Comparison of ENCODE assay signal across 1 cellular context in the genomic region with DNA sequence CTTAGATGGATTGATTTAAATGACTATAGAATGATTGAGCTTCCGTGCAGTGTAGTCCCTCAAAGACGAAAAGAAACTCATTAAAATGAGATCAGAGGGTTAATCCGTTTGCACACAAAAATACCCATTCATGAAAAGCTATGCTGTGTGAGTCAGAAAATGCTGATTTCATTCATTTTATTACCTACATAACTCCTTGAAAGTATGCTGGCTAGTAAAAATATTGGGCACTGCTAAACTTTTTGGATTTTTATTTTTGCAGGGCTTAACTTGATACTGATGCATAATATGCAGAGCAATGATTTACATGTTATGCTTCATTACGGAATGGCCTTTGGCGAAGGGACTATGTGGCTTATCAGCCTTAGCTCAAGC.
TF ChIP-seq lines count a peak whose summit lies in the region.

No MANE protein-coding gene starts in this region.

TF ChIP-seq in HEK293, 187 proteins besides CTCF, POLR2A, EP300 and RAD21 (continued from another document and continues in another):
- TF ChIP-seq, protein P1, sequence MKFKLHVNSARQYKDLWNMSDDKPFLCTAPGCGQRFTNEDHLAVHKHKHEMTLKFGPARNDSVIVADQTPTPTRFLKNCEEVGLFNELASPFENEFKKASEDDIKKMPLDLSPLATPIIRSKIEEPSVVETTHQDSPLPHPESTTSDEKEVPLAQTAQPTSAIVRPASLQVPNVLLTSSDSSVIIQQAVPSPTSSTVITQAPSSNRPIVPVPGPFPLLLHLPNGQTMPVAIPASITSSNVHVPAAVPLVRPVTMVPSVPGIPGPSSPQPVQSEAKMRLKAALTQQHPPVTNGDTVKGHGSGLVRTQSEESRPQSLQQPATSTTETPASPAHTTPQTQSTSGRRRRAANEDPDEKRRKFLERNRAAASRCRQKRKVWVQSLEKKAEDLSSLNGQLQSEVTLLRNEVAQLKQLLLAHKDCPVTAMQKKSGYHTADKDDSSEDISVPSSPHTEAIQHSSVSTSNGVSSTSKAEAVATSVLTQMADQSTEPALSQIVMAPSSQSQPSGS (tag by site-specific recombination; IDR thresholded peaks at IDR 0.05; ENCODE audit: low read depth), result no peak
- TF ChIP-seq ZFP37 (tag by site-specific recombination; IDR thresholded peaks at IDR 0.05) (no peak), MYNN (tag by site-specific recombination; IDR thresholded peaks at IDR 0.05; ENCODE audit: borderline replicate concordance) (no peak), GLI2 (tag by site-specific recombination; IDR thresholded peaks at IDR 0.05; ENCODE audit: borderline replicate concordance, low read depth) (peak; percentile 86), KLF8 (tag by site-specific recombination; IDR thresholded peaks at IDR 0.05) (0 out of 2 replicates have a peak, but pooled peaks have one; percentile 18), KLF1 (tag by site-specific recombination; IDR thresholded peaks at IDR 0.05) (no peak), SP7 (tag by site-specific recombination; IDR thresholded peaks at IDR 0.05) (peak; percentile 74), ZNF335 (tag by site-specific recombination; conservative IDR thresholded peaks at IDR 0.05) (no peak), MEIS1 (CRISPR knock-in tag; IDR thresholded peaks at IDR 0.05; ENCODE audit: borderline replicate concordance) (no peak), ZNF24 (tag by site-specific recombination; IDR thresholded peaks at IDR 0.05) (0 out of 2 replicates have a peak, but pooled peaks have one; percentile 47), OVOL3 (tag by site-specific recombination; IDR thresholded peaks at IDR 0.05) (0 out of 2 replicates have a peak, but pooled peaks have one; percentile 38), ZNF184 (tag by site-specific recombination; IDR thresholded peaks at IDR 0.05) (peak; percentile 88), ZNF560 (tag by site-specific recombination; IDR thresholded peaks at IDR 0.05; ENCODE audit: borderline replicate concordance) (no peak), ZNF341 (tag by site-specific recombination; IDR thresholded peaks at IDR 0.05; ENCODE audit: low read depth) (no peak), ZNF660 (tag by site-specific recombination; IDR thresholded peaks at IDR 0.05) (peak; percentile 81), FEZF1 (tag by site-specific recombination; IDR thresholded peaks at IDR 0.05) (peak; percentile 66), ZBTB1 (tag by site-specific recombination; IDR thresholded peaks at IDR 0.05) (peak; percentile 93), ZNF677 (tag by site-specific recombination; IDR thresholded peaks at IDR 0.05) (no peak), ZEB2 (tag by site-specific recombination; IDR thresholded peaks at IDR 0.05) (peak; percentile 91), ZNF10 (tag by site-specific recombination; IDR thresholded peaks at IDR 0.05) (0 out of 2 replicates have a peak, but pooled peaks have one; percentile 47), ZNF843 (tag by site-specific recombination; IDR thresholded peaks at IDR 0.05) (peak; percentile 80), ZNF777 (tag by site-specific recombination; IDR thresholded peaks at IDR 0.05; ENCODE audit: borderline replicate concordance) (no peak), ZNF394 (tag by site-specific recombination; IDR thresholded peaks at IDR 0.05; ENCODE audit: borderline replicate concordance) (peak; percentile 35; the same call in 1 of the 2 replicates), RBAK (tag by site-specific recombination; IDR thresholded peaks at IDR 0.05) (no peak), ZNF664 (tag by site-specific recombination; IDR thresholded peaks at IDR 0.05) (peak; percentile 84), BCL11A (tag by site-specific recombination; IDR thresholded peaks at IDR 0.05; ENCODE audit: low read depth) (peak; percentile 71; the same call in 1 of the 2 replicates), ZNF501 (tag by site-specific recombination; IDR thresholded peaks at IDR 0.05) (0 out of 2 replicates have a peak, but pooled peaks have one; percentile 27), ZNF324 (tag by site-specific recombination; IDR thresholded peaks at IDR 0.05) (no peak), ZNF510 (tag by site-specific recombination; IDR thresholded peaks at IDR 0.05; ENCODE audit: insufficient replicate concordance) (no peak), ZNF211 (tag by site-specific recombination; IDR thresholded peaks at IDR 0.05; ENCODE audit: low read depth) (no peak), ZNF114 (tag by site-specific recombination; IDR thresholded peaks at IDR 0.05) (no peak), PRDM1 (tag by site-specific recombination; IDR thresholded peaks at IDR 0.05) (no peak), ZNF350 (tag by site-specific recombination; IDR thresholded peaks at IDR 0.05) (no peak), YY2 (tag by site-specific recombination; IDR thresholded peaks at IDR 0.05) (no peak), ZSCAN23 (tag by site-specific recombination; IDR thresholded peaks at IDR 0.05) (no peak), WT1 (tag by site-specific recombination; IDR thresholded peaks at IDR 0.05) (peak; percentile 77), ZXDB (tag by site-specific recombination; IDR thresholded peaks at IDR 0.05) (peak; percentile 59; the same call in 1 of the 2 replicates), ZNF571 (tag by site-specific recombination; IDR thresholded peaks at IDR 0.05) (no peak), ZNF138 (tag by site-specific recombination; IDR thresholded peaks at IDR 0.05; ENCODE audit: borderline replicate concordance) (no peak)
- TF ChIP-seq, protein P2, sequence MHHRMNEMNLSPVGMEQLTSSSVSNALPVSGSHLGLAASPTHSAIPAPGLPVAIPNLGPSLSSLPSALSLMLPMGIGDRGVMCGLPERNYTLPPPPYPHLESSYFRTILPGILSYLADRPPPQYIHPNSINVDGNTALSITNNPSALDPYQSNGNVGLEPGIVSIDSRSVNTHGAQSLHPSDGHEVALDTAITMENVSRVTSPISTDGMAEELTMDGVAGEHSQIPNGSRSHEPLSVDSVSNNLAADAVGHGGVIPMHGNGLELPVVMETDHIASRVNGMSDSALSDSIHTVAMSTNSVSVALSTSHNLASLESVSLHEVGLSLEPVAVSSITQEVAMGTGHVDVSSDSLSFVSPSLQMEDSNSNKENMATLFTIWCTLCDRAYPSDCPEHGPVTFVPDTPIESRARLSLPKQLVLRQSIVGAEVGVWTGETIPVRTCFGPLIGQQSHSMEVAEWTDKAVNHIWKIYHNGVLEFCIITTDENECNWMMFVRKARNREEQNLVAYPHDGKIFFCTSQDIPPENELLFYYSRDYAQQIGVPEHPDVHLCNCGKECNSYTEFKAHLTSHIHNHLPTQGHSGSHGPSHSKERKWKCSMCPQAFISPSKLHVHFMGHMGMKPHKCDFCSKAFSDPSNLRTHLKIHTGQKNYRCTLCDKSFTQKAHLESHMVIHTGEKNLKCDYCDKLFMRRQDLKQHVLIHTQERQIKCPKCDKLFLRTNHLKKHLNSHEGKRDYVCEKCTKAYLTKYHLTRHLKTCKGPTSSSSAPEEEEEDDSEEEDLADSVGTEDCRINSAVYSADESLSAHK (tag by site-specific recombination; IDR thresholded peaks at IDR 0.05), result peak; percentile 95
- TF ChIP-seq, protein P3, sequence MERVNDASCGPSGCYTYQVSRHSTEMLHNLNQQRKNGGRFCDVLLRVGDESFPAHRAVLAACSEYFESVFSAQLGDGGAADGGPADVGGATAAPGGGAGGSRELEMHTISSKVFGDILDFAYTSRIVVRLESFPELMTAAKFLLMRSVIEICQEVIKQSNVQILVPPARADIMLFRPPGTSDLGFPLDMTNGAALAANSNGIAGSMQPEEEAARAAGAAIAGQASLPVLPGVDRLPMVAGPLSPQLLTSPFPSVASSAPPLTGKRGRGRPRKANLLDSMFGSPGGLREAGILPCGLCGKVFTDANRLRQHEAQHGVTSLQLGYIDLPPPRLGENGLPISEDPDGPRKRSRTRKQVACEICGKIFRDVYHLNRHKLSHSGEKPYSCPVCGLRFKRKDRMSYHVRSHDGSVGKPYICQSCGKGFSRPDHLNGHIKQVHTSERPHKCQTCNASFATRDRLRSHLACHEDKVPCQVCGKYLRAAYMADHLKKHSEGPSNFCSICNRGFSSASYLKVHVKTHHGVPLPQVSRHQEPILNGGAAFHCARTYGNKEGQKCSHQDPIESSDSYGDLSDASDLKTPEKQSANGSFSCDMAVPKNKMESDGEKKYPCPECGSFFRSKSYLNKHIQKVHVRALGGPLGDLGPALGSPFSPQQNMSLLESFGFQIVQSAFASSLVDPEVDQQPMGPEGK (tag by site-specific recombination; IDR thresholded peaks at IDR 0.05), result peak; percentile 43; the same call in 1 of the 2 replicates
- TF ChIP-seq, protein P4, sequence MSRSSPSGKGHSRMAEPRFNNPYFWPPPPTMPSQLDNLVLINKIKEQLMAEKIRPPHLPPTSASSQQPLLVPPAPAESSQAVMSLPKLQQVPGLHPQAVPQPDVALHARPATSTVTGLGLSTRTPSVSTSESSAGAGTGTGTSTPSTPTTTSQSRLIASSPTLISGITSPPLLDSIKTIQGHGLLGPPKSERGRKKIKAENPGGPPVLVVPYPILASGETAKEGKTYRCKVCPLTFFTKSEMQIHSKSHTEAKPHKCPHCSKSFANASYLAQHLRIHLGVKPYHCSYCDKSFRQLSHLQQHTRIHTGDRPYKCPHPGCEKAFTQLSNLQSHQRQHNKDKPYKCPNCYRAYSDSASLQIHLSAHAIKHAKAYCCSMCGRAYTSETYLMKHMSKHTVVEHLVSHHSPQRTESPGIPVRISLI (tag by site-specific recombination; IDR thresholded peaks at IDR 0.05), result peak; percentile 56; the same call in 1 of the 2 replicates
- TF ChIP-seq, protein P5, sequence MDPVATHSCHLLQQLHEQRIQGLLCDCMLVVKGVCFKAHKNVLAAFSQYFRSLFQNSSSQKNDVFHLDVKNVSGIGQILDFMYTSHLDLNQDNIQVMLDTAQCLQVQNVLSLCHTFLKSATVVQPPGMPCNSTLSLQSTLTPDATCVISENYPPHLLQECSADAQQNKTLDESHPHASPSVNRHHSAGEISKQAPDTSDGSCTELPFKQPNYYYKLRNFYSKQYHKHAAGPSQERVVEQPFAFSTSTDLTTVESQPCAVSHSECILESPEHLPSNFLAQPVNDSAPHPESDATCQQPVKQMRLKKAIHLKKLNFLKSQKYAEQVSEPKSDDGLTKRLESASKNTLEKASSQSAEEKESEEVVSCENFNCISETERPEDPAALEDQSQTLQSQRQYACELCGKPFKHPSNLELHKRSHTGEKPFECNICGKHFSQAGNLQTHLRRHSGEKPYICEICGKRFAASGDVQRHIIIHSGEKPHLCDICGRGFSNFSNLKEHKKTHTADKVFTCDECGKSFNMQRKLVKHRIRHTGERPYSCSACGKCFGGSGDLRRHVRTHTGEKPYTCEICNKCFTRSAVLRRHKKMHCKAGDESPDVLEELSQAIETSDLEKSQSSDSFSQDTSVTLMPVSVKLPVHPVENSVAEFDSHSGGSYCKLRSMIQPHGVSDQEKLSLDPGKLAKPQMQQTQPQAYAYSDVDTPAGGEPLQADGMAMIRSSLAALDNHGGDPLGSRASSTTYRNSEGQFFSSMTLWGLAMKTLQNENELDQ (tag by site-specific recombination; IDR thresholded peaks at IDR 0.05; ENCODE audit: low read depth), result no peak
- TF ChIP-seq, protein P6, sequence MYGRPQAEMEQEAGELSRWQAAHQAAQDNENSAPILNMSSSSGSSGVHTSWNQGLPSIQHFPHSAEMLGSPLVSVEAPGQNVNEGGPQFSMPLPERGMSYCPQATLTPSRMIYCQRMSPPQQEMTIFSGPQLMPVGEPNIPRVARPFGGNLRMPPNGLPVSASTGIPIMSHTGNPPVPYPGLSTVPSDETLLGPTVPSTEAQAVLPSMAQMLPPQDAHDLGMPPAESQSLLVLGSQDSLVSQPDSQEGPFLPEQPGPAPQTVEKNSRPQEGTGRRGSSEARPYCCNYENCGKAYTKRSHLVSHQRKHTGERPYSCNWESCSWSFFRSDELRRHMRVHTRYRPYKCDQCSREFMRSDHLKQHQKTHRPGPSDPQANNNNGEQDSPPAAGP (tag by site-specific recombination; IDR thresholded peaks at IDR 0.05), result 0 out of 2 replicates have a peak, but pooled peaks have one; percentile 24
- TF ChIP-seq, protein P7, sequence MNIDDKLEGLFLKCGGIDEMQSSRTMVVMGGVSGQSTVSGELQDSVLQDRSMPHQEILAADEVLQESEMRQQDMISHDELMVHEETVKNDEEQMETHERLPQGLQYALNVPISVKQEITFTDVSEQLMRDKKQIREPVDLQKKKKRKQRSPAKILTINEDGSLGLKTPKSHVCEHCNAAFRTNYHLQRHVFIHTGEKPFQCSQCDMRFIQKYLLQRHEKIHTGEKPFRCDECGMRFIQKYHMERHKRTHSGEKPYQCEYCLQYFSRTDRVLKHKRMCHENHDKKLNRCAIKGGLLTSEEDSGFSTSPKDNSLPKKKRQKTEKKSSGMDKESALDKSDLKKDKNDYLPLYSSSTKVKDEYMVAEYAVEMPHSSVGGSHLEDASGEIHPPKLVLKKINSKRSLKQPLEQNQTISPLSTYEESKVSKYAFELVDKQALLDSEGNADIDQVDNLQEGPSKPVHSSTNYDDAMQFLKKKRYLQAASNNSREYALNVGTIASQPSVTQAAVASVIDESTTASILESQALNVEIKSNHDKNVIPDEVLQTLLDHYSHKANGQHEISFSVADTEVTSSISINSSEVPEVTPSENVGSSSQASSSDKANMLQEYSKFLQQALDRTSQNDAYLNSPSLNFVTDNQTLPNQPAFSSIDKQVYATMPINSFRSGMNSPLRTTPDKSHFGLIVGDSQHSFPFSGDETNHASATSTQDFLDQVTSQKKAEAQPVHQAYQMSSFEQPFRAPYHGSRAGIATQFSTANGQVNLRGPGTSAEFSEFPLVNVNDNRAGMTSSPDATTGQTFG (tag by site-specific recombination; IDR thresholded peaks at IDR 0.05; ENCODE audit: borderline replicate concordance), result no peak
- TF ChIP-seq, protein P8, sequence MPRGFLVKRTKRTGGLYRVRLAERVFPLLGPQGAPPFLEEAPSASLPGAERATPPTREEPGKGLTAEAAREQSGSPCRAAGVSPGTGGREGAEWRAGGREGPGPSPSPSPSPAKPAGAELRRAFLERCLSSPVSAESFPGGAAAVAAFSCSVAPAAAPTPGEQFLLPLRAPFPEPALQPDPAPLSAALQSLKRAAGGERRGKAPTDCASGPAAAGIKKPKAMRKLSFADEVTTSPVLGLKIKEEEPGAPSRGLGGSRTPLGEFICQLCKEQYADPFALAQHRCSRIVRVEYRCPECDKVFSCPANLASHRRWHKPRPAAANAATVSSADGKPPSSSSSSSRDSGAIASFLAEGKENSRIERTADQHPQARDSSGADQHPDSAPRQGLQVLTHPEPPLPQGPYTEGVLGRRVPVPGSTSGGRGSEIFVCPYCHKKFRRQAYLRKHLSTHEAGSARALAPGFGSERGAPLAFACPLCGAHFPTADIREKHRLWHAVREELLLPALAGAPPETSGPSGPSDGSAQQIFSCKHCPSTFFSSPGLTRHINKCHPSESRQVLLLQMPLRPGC (tag by site-specific recombination; IDR thresholded peaks at IDR 0.05), result peak; percentile 96
- TF ChIP-seq, protein P9, sequence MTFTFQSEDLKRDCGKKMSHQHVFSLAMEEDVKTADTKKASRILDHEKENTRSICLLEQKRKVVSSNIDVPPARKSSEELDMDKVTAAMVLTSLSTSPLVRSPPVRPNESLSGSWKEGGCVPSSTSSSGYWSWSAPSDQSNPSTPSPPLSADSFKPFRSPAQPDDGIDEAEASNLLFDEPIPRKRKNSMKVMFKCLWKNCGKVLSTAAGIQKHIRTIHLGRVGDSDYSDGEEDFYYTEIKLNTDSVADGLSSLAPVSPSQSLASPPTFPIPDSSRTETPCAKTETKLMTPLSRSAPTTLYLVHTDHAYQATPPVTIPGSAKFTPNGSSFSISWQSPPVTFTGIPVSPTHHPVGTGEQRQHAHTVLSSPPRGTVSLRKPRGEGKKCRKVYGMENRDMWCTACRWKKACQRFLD (tag by site-specific recombination; IDR thresholded peaks at IDR 0.05), result no peak
